ENCODE assay signal across 24 cellular contexts in the genomic region with DNA sequence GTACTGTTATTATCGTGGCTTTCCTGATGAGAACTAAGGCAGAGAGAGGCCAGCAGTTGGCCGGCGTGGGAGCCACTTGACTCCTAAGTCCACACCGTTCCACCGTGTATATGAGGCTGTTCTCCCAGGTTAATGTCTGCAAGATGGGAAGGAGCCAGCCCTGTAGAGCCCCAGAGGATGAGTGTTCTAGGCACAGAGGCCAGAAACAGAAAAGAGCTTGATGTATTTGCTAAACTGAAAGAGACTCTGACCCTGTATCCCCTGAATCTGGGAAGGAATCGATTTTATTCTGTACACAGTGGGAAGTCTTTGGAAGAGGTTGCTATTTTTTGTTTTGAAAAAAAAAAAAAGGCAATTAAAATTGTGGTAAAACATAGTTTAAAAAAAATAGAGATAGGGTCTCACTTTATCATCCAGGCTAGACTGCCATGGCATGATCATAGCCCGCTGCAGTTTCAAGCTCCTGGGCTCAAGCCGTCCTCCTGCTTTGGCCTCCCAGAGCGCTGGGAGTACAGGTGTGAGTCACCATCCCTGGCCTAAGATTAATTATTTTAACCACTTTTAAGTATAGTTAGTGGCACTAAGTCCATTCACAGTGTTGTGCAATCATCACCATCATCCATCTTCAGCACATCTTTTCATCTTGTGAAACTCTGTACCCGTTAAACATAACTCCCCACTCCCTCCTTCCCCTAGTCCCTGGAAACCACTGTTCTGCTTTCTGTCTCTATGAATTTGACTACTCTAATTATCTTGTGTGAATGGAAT.
DNase-seq lines count a peak whose midpoint lies in the region; ATAC-seq and TF ChIP-seq lines count a peak whose summit lies in the region.
"Had no signal": no experiment of that assay in that cellular context is flagged by ENCODE, and none has a peak within 500 bp of the region (broad histone marks: within the 10 kb centered on the region; RNA-seq: fewer than 3 reads in every experiment).

No MANE protein-coding gene starts in this region.

- TF ChIP-seq POLR2A in right lobe of liver (IDR thresholded peaks at IDR 0.05): no peak

- no peak for TF ChIP-seq CTCF in right lobe of liver (IDR thresholded peaks at IDR 0.05)

- H3K27me3 ChIP-seq in right lobe of liver: no peaks in the 10 kb centered on the region
- H3K27me3 ChIP-seq: heart right ventricle, MG63 had no signal

- peak; percentile 49 to 79 (median 63) for ATAC-seq in right lobe of liver
- no peak for ATAC-seq in GM21576 (IDR thresholded peaks at IDR 0.05; ENCODE audit: unreplicated experiment)
- ATAC-seq in HG02642 (IDR thresholded peaks at IDR 0.05; ENCODE audit: poor library complexity, unreplicated experiment): no peak
- ATAC-seq: activated CD8-positive, alpha-beta T cell treated with anti-CD3 and anti-CD28 coated beads, Interleukin-2, amount 10 ng/mL, durations not matched to agents 7 days and 5 days; heart right ventricle; naive thymus-derived CD4-positive, alpha-beta T cell; right cardiac atrium had no signal

- DNase-seq in LHCN-M2 (ENCODE audit: low read depth): peak; percentile 25
- DNase-seq in SKM-1 (lab: John Stamatoyannopoulos, UW; ENCODE audit: unreplicated experiment): peak; percentile 13
- peak; percentile 19 for DNase-seq in fibroblast of gingiva (ENCODE audit: low read depth)
- no peak for DNase-seq in right lobe of liver
- DNase-seq in superior temporal gyrus (ENCODE audit: extremely low spot score): no peak
- no peak for DNase-seq in iPS-NIHi11 (ENCODE audit: low spot score)
- DNase-seq: activated CD4-positive, CD25-positive, alpha-beta regulatory T cell treated with anti-CD3 and anti-CD28 coated beads, Interleukin-2, amount 50 U/mL, for 72 hours; activated CD8-positive, alpha-beta T cell treated with anti-CD3 and anti-CD28 coated beads, Interleukin-2, amount 10 ng/mL, durations not matched to agents 7 days and 5 days; activated T-cell treated with anti-CD3 and anti-CD28 coated beads, Interleukin-2, amount 50 U/mL, for 1 hour; C1 segment of cervical spinal cord; cerebellar nuclear complex; effector CD4-positive, alpha-beta T cell; EL; heart right ventricle; islet precursor cell; MG63; NCI-H1694 treated with DMSO at 0.1 percent for 48 hours; NCI-H82; right cardiac atrium; stimulated activated CD4-positive, alpha-beta T cell treated with anti-CD3 and anti-CD28 coated beads, Interleukin-15, amount 100 ng/mL, for 24 hours; substantia nigra had no signal

- no peak overlapping the region for H3K4me3 ChIP-seq in right lobe of liver
- H3K4me3 ChIP-seq: heart right ventricle, MG63 had no signal

- no peaks in the 10 kb centered on the region for H3K36me3 ChIP-seq in right lobe of liver
- H3K36me3 ChIP-seq: heart right ventricle, MG63 had no signal

- no peaks in the 10 kb centered on the region for H3K9me3 ChIP-seq in right lobe of liver
- H3K9me3 ChIP-seq: heart right ventricle, MG63 had no signal

- intact Hi-C loops in right lobe of liver (cut with DNase I): no loop called here

- 78% methylated on average over 10 of the region's 10 CpGs for WGBS in right lobe of liver (ENCODE audit: insufficient coverage, low coverage, low lambda C conversion rate, missing lambda C conversion rate)

- H3K4me1 ChIP-seq in right lobe of liver: no peaks in the 10 kb centered on the region
- H3K4me1 ChIP-seq: heart right ventricle had no signal

- H3K27ac ChIP-seq in right lobe of liver: no peak overlapping the region
- H3K27ac ChIP-seq: heart right ventricle had no signal

Comparison
In these comparisons a context has a peak if more than half of its experiments do, and no peak if none do; other contexts are left out.
1. DNase-seq: peak in LHCN-M2 (single experiment), SKM-1 (single experiment) and fibroblast of gingiva (single experiment); none in right lobe of liver (0 of 3), superior temporal gyrus (single experiment) and iPS-NIHi11 (single experiment).
2. ATAC-seq: peak in right lobe of liver (4 of 4); none in GM21576 (single experiment) and HG02642 (single experiment).